25 cellular contexts compared by ENCODE assay signal in the genomic region with DNA sequence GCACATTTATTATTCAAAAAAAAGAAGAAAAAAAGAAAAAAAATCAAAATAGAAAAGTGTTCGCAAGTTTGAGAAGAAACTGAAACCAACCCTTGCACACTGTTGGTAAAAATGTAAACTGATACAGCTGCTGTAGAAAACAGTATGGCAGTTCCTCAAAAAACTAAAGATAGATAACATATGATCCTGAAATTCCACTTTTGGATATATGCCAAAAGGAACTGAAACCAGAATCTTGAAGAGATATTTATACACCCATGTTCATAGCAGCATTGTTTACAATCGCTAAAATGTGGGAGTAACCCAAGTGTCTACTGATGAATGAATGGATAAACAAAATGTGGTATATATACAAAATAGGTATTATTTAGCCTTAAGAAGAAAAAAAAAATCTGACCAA.
DNase-seq lines count a peak whose midpoint lies in the region; ATAC-seq, FAIRE-seq and TF ChIP-seq lines count a peak whose summit lies in the region.
"Had no signal": no experiment of that assay in that cellular context is flagged by ENCODE, and none has a peak within 500 bp of the region (broad histone marks: within the 10 kb centered on the region; RNA-seq: fewer than 3 reads in every experiment).

No MANE protein-coding gene starts in this region.

- FAIRE-seq in GM12891 (lab: Jason Lieb, UNC) = no peak

- peak overlapping the region; percentile 60 for H3K4me3 Mint-ChIP-seq in dendritic cell treated with granulocyte-macrophage colony-stimulating factor and Interleukin-4, amounts not matched to agents 40 ng/mL and 50 ng/mL, for 4 days
- H3K4me3 Mint-ChIP-seq: activated B cell treated with CpG ODN at 0.5 μM for 24 hours; activated CD8-positive, alpha-beta T cell treated with anti-CD3 and anti-CD28 coated beads for 36 hours; activated naive CD8-positive, alpha-beta T cell treated with anti-CD3 and anti-CD28 coated beads, Interleukin-2, amount 10 ng/mL, durations not matched to agents 7 days and 5 days; CD4-positive, alpha-beta T cell; central memory CD8-positive, alpha-beta T cell; natural killer cell; stimulated activated naive CD8-positive, alpha-beta T cell treated with anti-CD3 and anti-CD28 coated beads, Interleukin-15, amount 100 ng/mL, for 72 hours had no signal

- no peak for TF ChIP-seq POLR2A in GM12891 (IDR thresholded peaks at IDR 0.05; ENCODE audit: low read depth, low read length)
- TF ChIP-seq POLR2A in lower leg skin (IDR thresholded peaks at IDR 0.05) = no peak

- H3K4me3 ChIP-seq in psoas muscle (peak overlapping the region; percentile 40), lower leg skin (ENCODE audit: low read depth, poor library complexity, severe bottlenecking) (no peak overlapping the region)
- H3K4me3 ChIP-seq: tibial nerve had no signal

- peaks cover 21% of the 10 kb centered on the region for H3K9me3 Mint-ChIP-seq in dendritic cell treated with granulocyte-macrophage colony-stimulating factor and Interleukin-4, amounts not matched to agents 40 ng/mL and 50 ng/mL, for 4 days

- no peaks in the 10 kb centered on the region for H3K27me3 ChIP-seq in psoas muscle (ENCODE audit: insufficient read depth in 3 of 3, low read length in 2 of 3)
- H3K27me3 ChIP-seq: tibial nerve had no signal

- H3K36me3 Mint-ChIP-seq in dendritic cell treated with granulocyte-macrophage colony-stimulating factor and Interleukin-4, amounts not matched to agents 40 ng/mL and 50 ng/mL, for 4 days (ENCODE audit: low read depth) = peaks cover 44% of the 10 kb centered on the region

- H3K9me3 ChIP-seq in psoas muscle = no peaks in the 10 kb centered on the region

- peak in 2 of 4 donors; percentile 34 to 65 for ATAC-seq in psoas muscle
- ATAC-seq in activated CD4-positive, CD25-positive, alpha-beta regulatory T cell treated with anti-CD3 and anti-CD28 coated beads, Interleukin-2, amount 50 U/mL, for 24 hours = no peak
- ATAC-seq in HG03342 (IDR thresholded peaks at IDR 0.05; ENCODE audit: unreplicated experiment) = no peak
- ATAC-seq: activated CD8-positive, alpha-beta T cell treated with anti-CD3 and anti-CD28 coated beads for 36 hours; natural killer cell; Right ventricle myocardium inferior; stimulated activated naive CD8-positive, alpha-beta T cell treated with anti-CD3 and anti-CD28 coated beads, Interleukin-15, amount 100 ng/mL, for 72 hours had no signal

- no peaks in the 10 kb centered on the region for H3K27me3 Mint-ChIP-seq in dendritic cell treated with granulocyte-macrophage colony-stimulating factor and Interleukin-4, amounts not matched to agents 40 ng/mL and 50 ng/mL, for 4 days
- H3K27me3 Mint-ChIP-seq: activated B cell treated with CpG ODN at 0.5 μM for 24 hours; activated CD8-positive, alpha-beta T cell treated with anti-CD3 and anti-CD28 coated beads for 36 hours; activated naive CD8-positive, alpha-beta T cell treated with anti-CD3 and anti-CD28 coated beads, Interleukin-2, amount 10 ng/mL, durations not matched to agents 7 days and 5 days; CD4-positive, alpha-beta T cell; central memory CD8-positive, alpha-beta T cell; stimulated activated naive CD8-positive, alpha-beta T cell treated with anti-CD3 and anti-CD28 coated beads, Interleukin-15, amount 100 ng/mL, for 72 hours had no signal

- no peak overlapping the region for H3K27ac ChIP-seq in psoas muscle
- H3K27ac ChIP-seq: tibial nerve had no signal

- no peak for DNase-seq in GM12891 (ENCODE audit: insufficient read length, low spot score)
- DNase-seq in MV-4-11 (lab: John Stamatoyannopoulos, UW) = peak; percentile 94
- no peak for DNase-seq in psoas muscle
- no peak for DNase-seq in lower leg skin (ENCODE audit: low spot score in 2 of 2)
- DNase-seq in NK-92 treated with Interleukin-12 subunit alpha and Interleukin-12 subunit beta, amount 100 ng/mL, for 24 hours (lab: John Stamatoyannopoulos, UW) = no peak
- DNase-seq: activated B cell treated with CpG ODN at 0.5 μM for 24 hours; activated CD8-positive, alpha-beta T cell treated with anti-CD3 and anti-CD28 coated beads for 36 hours; activated effector memory CD4-positive, alpha-beta T cell treated with Interleukin-2 at 50 U/mL for 16 hours; activated naive CD8-positive, alpha-beta T cell treated with anti-CD3 and anti-CD28 coated beads, Interleukin-2, amount 10 ng/mL, durations not matched to agents 7 days and 5 days; activated T-cell treated with anti-CD3 and anti-CD28 coated beads for 4 hours; CD4-positive, alpha-beta T cell; foreskin fibroblast; midbrain; natural killer cell; NCI-H1436 treated with DMSO at 0.1 percent for 48 hours; NCI-H2107; NCI-H526 treated with DMSO at 0.1 percent for 48 hours; stimulated activated naive CD8-positive, alpha-beta T cell treated with anti-CD3 and anti-CD28 coated beads, Interleukin-15, amount 100 ng/mL, for 72 hours; T1000 had no signal

- intact Hi-C loops in dendritic cell treated with granulocyte-macrophage colony-stimulating factor and Interleukin-4, amounts not matched to agents 40 ng/mL and 50 ng/mL, for 4 days (cut with micrococcal nuclease) = no loop called here
- intact Hi-C loops in psoas muscle (cut with DNase I) = no loop called here
- intact Hi-C loops in lower leg skin (cut with DNase I; ENCODE audit: low total_unique reads) = no loop called here

- H3K4me1 Mint-ChIP-seq in dendritic cell treated with granulocyte-macrophage colony-stimulating factor and Interleukin-4, amounts not matched to agents 40 ng/mL and 50 ng/mL, for 4 days (ENCODE audit: low read depth) = peaks cover 17% of the 10 kb centered on the region
- H3K4me1 Mint-ChIP-seq: activated naive CD8-positive, alpha-beta T cell treated with anti-CD3 and anti-CD28 coated beads, Interleukin-2, amount 10 ng/mL, durations not matched to agents 7 days and 5 days; central memory CD8-positive, alpha-beta T cell; natural killer cell; stimulated activated naive CD8-positive, alpha-beta T cell treated with anti-CD3 and anti-CD28 coated beads, Interleukin-15, amount 100 ng/mL, for 72 hours had no signal

- TF ChIP-seq CTCF in psoas muscle (IDR thresholded peaks at IDR 0.05) (no peak), lower leg skin (IDR thresholded peaks at IDR 0.05) (no peak)

- H3K36me3 ChIP-seq in psoas muscle (ENCODE audit: insufficient read depth in 1 of 2, low read depth in 1 of 2) = peaks cover 0 to 3% of the 10 kb centered on the region in 2 donors

- no peak overlapping the region for H3K27ac Mint-ChIP-seq in dendritic cell treated with granulocyte-macrophage colony-stimulating factor and Interleukin-4, amounts not matched to agents 40 ng/mL and 50 ng/mL, for 4 days
- H3K27ac Mint-ChIP-seq: activated B cell treated with CpG ODN at 0.5 μM for 24 hours; activated CD8-positive, alpha-beta T cell treated with anti-CD3 and anti-CD28 coated beads for 36 hours; activated naive CD8-positive, alpha-beta T cell treated with anti-CD3 and anti-CD28 coated beads, Interleukin-2, amount 10 ng/mL, durations not matched to agents 7 days and 5 days; CD4-positive, alpha-beta T cell; natural killer cell had no signal

- WGBS in psoas muscle, 3 donors = 26 to 50% (median 26%) methylated on average over 2 of the region's 2 CpGs
- WGBS in lower leg skin, 2 donors = 77 to 86% methylated on average over 2 of the region's 2 CpGs

- peaks cover 10% of the 10 kb centered on the region for H3K4me1 ChIP-seq in psoas muscle

TF ChIP-seq in GM12891, 5 proteins besides CTCF, POLR2A, EP300 and RAD21:
- no peak for TF ChIP-seq POU2F2 (IDR thresholded peaks at IDR 0.05; ENCODE audit: low read depth, low read length)
- no peak for TF ChIP-seq TAF1 (IDR thresholded peaks at IDR 0.05; ENCODE audit: low read depth, low read length)
- TF ChIP-seq SPI1 (IDR thresholded peaks at IDR 0.05; ENCODE audit: low read depth, low read length) = 0 out of 2 replicates have a peak, but pooled peaks have one; percentile 5
